Comparison of ENCODE assay signal across 8 cellular contexts in genomic region chr6:156776841-156777576, GRCh38. TPM values are rescaled to one million over a fixed set of nuclear protein-coding genes. Genes with fewer than 3 reads are reported as not detected.
DNase-seq lines count a peak whose midpoint lies in the region; ATAC-seq and TF ChIP-seq lines count a peak whose summit lies in the region.

ARID1B (plus strand) TSS chr6:156777378; CDS start chr6:156777681, 303 bp downstream.

- no peak for DNase-seq in AG09309 (ENCODE audit: low read depth)
- peak; percentile 83 to 92 for DNase-seq in NCI-H524 (lab: John Stamatoyannopoulos, UW)
- DNase-seq in activated CD4-positive, alpha-beta T cell treated with anti-CD3 and anti-CD28 coated beads, Interleukin-2, amount 50 U/mL, for 24 hours (ENCODE audit: low read depth in 1 of 2, low spot score in 1 of 2) = peak; percentile 59 to 63
- peak; percentile 87 for DNase-seq in dermis blood vessel endothelial cell
- peak; percentile 77 to 80 (median 78) for DNase-seq in right lobe of liver
- DNase-seq in stimulated activated CD4-positive, alpha-beta T cell treated with anti-CD3 and anti-CD28 coated beads, Interleukin-4, amount 100 ng/mL, for 4 hours = peak; percentile 71 to 76

- peak within 1 kb of the TSS; percentile 97 to 98 (median 97) for H3K27ac ChIP-seq in right lobe of liver

- ATAC-seq in GM18870 (IDR thresholded peaks at IDR 0.05; ENCODE audit: unreplicated experiment) (peak; percentile 37), HG03103 (IDR thresholded peaks at IDR 0.05; ENCODE audit: low read depth, unreplicated experiment) (peak; percentile 33), right lobe of liver (peak; percentile 47 to 70 (median 62))

- H3K36me3 ChIP-seq in right lobe of liver = no peaks in the 10 kb centered on the region

- peak within 1 kb of the TSS; percentile 94 for H3K4me3 ChIP-seq in AG09309 (ENCODE audit: control insufficient read depth, low read depth, low read length)
- H3K4me3 ChIP-seq in right lobe of liver = peak within 1 kb of the TSS; percentile 53 to 68 (median 66)

- WGBS in right lobe of liver (ENCODE audit: insufficient coverage, low coverage, low lambda C conversion rate, missing lambda C conversion rate) = 0% methylated on average over 40 of the region's 65 CpGs

- H3K27me3 ChIP-seq in right lobe of liver = no peaks in the 10 kb centered on the region

- H3K9me3 ChIP-seq in right lobe of liver = no peaks in the 10 kb centered on the region

- H3K4me1 ChIP-seq in right lobe of liver = peaks cover 0 to 28% (median 0%) of the 10 kb centered on the region in 4 donors

- intact Hi-C loops in right lobe of liver (cut with DNase I) = loop anchor here (5.0 to 10.0 kb wide), 3 partner anchors 82 to 212 kb away; no protein-coding TSS in a partner anchor

- TF ChIP-seq CTCF in AG09309 (IDR thresholded peaks at IDR 0.05; ENCODE audit: control insufficient read depth, insufficient read depth, low read depth, low read length, missing control alignments) = no peak
- TF ChIP-seq CTCF in right lobe of liver (IDR thresholded peaks at IDR 0.05) = no peak

- peak; percentile 70 for TF ChIP-seq POLR2A in right lobe of liver (IDR thresholded peaks at IDR 0.05)

RNA-seq across cellular contexts. Expression of gene ARID1B, which starts in this region (rescaled TPM):
- 37.8 and 45.9 TPM in 2 replicates for total RNA-seq in dermis blood vessel endothelial cell
- total RNA-seq in right lobe of liver = 10 to 100 TPM; 23.2 to 35.3 (median 30.7) TPM
